24 cellular contexts compared by ENCODE assay signal in the genomic region with DNA sequence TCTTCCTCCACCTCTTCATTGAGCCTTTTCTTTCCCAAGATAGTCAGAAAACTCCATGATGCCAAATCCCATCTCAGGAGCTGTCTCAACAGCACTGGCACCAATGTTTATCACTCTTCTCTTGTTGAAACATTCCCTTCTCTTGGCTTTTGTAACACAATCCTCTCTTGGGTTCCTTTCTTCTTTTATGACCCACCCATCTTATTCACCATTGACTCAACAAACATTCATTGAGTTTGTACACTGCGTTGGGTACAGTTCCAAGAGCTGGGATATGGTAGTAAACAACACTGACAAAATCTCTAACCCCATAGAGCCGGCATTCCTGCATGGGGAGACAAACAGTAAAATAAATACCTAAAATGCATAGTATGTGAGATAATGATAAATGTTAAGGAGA.
"Had no signal": no experiment of that assay in that cellular context is flagged by ENCODE, and none has a peak within 500 bp of the region (broad histone marks: within the 10 kb centered on the region; RNA-seq: fewer than 3 reads in every experiment).

No MANE protein-coding gene starts in this region.

- FAIRE-seq: colon, kidney had no signal

- H3K36me3 ChIP-seq: esophagus muscularis mucosa, gastrocnemius medialis, neutrophil, right lobe of liver, stomach, thyroid gland had no signal

- ATAC-seq: gastrocnemius medialis; left lobe of liver; mucosa of descending colon; natural killer cell treated with Interleukin-12 subunit alpha and Interleukin-12 subunit beta and Interleukin-15 and Interleukin-18, amount 100 ng/mL, for 72 hours; right lobe of liver; stimulated activated effector memory CD8-positive, alpha-beta T cell treated with anti-CD3 and anti-CD28 coated beads, Interleukin-12 subunit alpha, Interleukin-12 subunit beta, amount 100 ng/mL, for 72 hours had no signal

- H3K9me3 ChIP-seq: esophagus muscularis mucosa, gastrocnemius medialis, mucosa of descending colon, neutrophil, right lobe of liver, stomach, thyroid gland had no signal

- H3K4me2 ChIP-seq: smooth muscle cell had no signal

- H3K27ac ChIP-seq: dorsolateral prefrontal cortex, esophagus muscularis mucosa, gastrocnemius medialis, neutrophil, parathyroid adenoma, right lobe of liver, stomach, thyroid gland had no signal

- H3K4me1 ChIP-seq: esophagus muscularis mucosa, gastrocnemius medialis, parathyroid adenoma, right lobe of liver, stomach, thyroid gland had no signal

- DNase-seq: dorsolateral prefrontal cortex; effector CD4-positive, alpha-beta T cell; gastrocnemius medialis; head of caudate nucleus; kidney; mesenchymal stem cell; mucosa of descending colon; naive B cell; right lobe of liver; stimulated activated CD4-positive, alpha-beta T cell treated with anti-CD3 and anti-CD28 coated beads, Interleukin-12 subunit alpha, Interleukin-12 subunit beta, amount 100 ng/mL, for 4 hours; stimulated activated CD4-positive, alpha-beta T cell treated with anti-CD3 and anti-CD28 coated beads, Interleukin-1b, Interleukin-23, amount 100 ng/mL, for 48 hours; stimulated activated CD4-positive, alpha-beta T cell treated with anti-CD3 and anti-CD28 coated beads, Interleukin-4, amount 100 ng/mL, for 24 hours; stimulated activated naive CD4-positive, alpha-beta T cell treated with Interleukin-2 at 50 U/mL for 16 hours; stomach; thyroid gland had no signal

- H3K9ac ChIP-seq: parathyroid adenoma had no signal

- H3K4me3 ChIP-seq: dorsolateral prefrontal cortex, esophagus muscularis mucosa, gastrocnemius medialis, lung, mucosa of descending colon, right lobe of liver, smooth muscle cell, stomach, thyroid gland had no signal

- H3K27me3 ChIP-seq: esophagus muscularis mucosa, gastrocnemius medialis, neutrophil, right lobe of liver, stomach, thyroid gland had no signal

- H2AFZ ChIP-seq: parathyroid adenoma had no signal
